ENCODE assay signal across 8 cellular contexts in genomic region chr1:182149411-182149965, GRCh38.
DNase-seq lines count a peak whose midpoint lies in the region; ATAC-seq, FAIRE-seq and TF ChIP-seq lines count a peak whose summit lies in the region.

No MANE protein-coding gene starts in this region.

- H3K4me3 ChIP-seq in skeletal muscle cell (ENCODE audit: low read depth, low read length), result no peak overlapping the region

- no peak for ATAC-seq in HG03039 (IDR thresholded peaks at IDR 0.05; ENCODE audit: unreplicated experiment)

- no peaks in the 10 kb centered on the region for H3K36me3 Mint-ChIP-seq in mesothelial cell of epicardium

- no peak overlapping the region for H3K4me3 Mint-ChIP-seq in mesothelial cell of epicardium

- DNase-seq in GM12891 (ENCODE audit: insufficient read length, low spot score) (no peak), SIG-M5 treated with dmso at 0.1 percent for 504 hours (lab: John Stamatoyannopoulos, UW; ENCODE audit: unreplicated experiment) (peak; percentile 98), fibroblast of peridontal ligament (ENCODE audit: extremely low read depth) (peak; percentile 90), skeletal muscle cell (ENCODE audit: low read depth) (peak; percentile 91), SHP77 treated with DMSO at 0.1 percent for 48 hours (lab: John Stamatoyannopoulos, UW) (no peak), hepatic stellate cell (ENCODE audit: low spot score) (no peak), mesothelial cell of epicardium (ENCODE audit: low spot score in 2 of 2, unreplicated experiment in 2 of 2) (no peak)

- FAIRE-seq in GM12891 (lab: Jason Lieb, UNC), result no peak

- TF ChIP-seq CTCF in mesothelial cell of epicardium (IDR thresholded peaks at IDR 0.05; ENCODE audit: unreplicated experiment), result no peak

- H3K27me3 Mint-ChIP-seq in mesothelial cell of epicardium (ENCODE audit: low read depth), result no peaks in the 10 kb centered on the region

- no peak for TF ChIP-seq POLR2A in GM12891 (IDR thresholded peaks at IDR 0.05; ENCODE audit: low read depth, low read length)

- H3K9me3 Mint-ChIP-seq in mesothelial cell of epicardium, result no peaks in the 10 kb centered on the region

- H3K27ac Mint-ChIP-seq in mesothelial cell of epicardium, result no peak overlapping the region

- H3K4me1 Mint-ChIP-seq in mesothelial cell of epicardium, result peaks cover 23% of the 10 kb centered on the region

TF ChIP-seq in GM12891, 5 proteins besides CTCF, POLR2A, EP300 and RAD21:
- TF ChIP-seq SPI1 (IDR thresholded peaks at IDR 0.05; ENCODE audit: low read depth, low read length) (peak; percentile 78), POU2F2 (IDR thresholded peaks at IDR 0.05; ENCODE audit: low read depth, low read length) (no peak), PAX5 (IDR thresholded peaks at IDR 0.05; ENCODE audit: insufficient read depth, low read length, severe bottlenecking) (no peak), TAF1 (IDR thresholded peaks at IDR 0.05; ENCODE audit: low read depth, low read length) (no peak), POLR2AphosphoS5 (IDR thresholded peaks at IDR 0.05; ENCODE audit: low read depth, low read length) (no peak)
TF ChIP-seq in GM12891: peak in this region for 1.

Comparison
In these comparisons a context has a peak if more than half of its experiments do, and no peak if none do; other contexts are left out.
1. DNase-seq: peak in SIG-M5 treated with dmso at 0.1 percent for 504 hours (single experiment), fibroblast of peridontal ligament (single experiment) and skeletal muscle cell (single experiment); none in GM12891 (single experiment), SHP77 treated with DMSO at 0.1 percent for 48 hours (single experiment), hepatic stellate cell (single experiment) and mesothelial cell of epicardium (0 of 2).